In the genomic region with DNA sequence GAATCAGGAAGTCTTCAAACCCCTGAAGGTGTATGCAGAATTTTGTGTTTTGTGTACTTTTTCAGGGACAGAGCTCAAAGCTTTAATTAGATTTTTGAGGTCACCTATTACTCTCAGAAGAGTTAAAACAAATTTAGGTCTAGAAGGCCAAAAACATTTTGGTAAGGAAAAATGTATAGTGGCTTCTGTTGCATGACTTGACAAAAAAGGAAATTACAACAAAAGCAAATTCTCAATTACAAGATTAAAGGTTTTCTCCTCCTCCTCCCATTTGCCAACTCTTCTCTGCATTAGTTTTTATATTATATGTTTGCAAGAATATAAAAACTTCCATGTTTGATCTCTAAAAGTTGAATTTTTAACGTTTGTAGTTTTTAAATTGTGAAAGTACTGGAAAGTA, we compare ENCODE assay signal across 29 cellular contexts.
"Had no signal": no experiment of that assay in that cellular context is flagged by ENCODE, and none has a peak within 500 bp of the region (broad histone marks: within the 10 kb centered on the region; RNA-seq: fewer than 3 reads in every experiment).

No MANE protein-coding gene starts in this region.

- H3K27me3 ChIP-seq: ovary, spleen, suprapubic skin, testis, tibial artery, transverse colon, upper lobe of right lung, uterus had no signal

- H3K4me2 ChIP-seq: smooth muscle cell had no signal

- H3K36me3 ChIP-seq: ovary, uterus had no signal

- ATAC-seq: naive thymus-derived CD8-positive, alpha-beta T cell; natural killer cell treated with Interleukin-12 subunit alpha and Interleukin-12 subunit beta and Interleukin-15 and Interleukin-18, amount 100 ng/mL, for 72 hours; psoas muscle; right cardiac atrium; sciatic nerve; stimulated activated memory B cell treated with anti-CD40 and anti-IgM and Interleukin-4, amounts not matched to agents 10 μg/mL and 1 μg/mL and 100 μg/mL, for 72 hours; stimulated activated naive CD8-positive, alpha-beta T cell treated with anti-CD3 and anti-CD28 coated beads, Interleukin-15, amount 100 ng/mL, for 72 hours; stimulated activated naive CD8-positive, alpha-beta T cell treated with anti-CD3 and anti-CD28 coated beads, Interleukin-15, Interleukin-2, amounts not matched to agents 100 U/mL and 50 U/mL, for 24 hours; upper lobe of right lung had no signal

- H3K4me3 ChIP-seq: ovary, psoas muscle, skin epidermis, smooth muscle cell, spleen, suprapubic skin, testis, tibial artery, transverse colon, upper lobe of right lung, uterus had no signal

- H3K9ac ChIP-seq: parathyroid adenoma had no signal

- DNase-seq: naive thymus-derived CD8-positive, alpha-beta T cell; nephron progenitor cell; occipital lobe; ovary; posterior cingulate gyrus; psoas muscle; right cardiac atrium; spleen; stimulated activated CD4-positive, alpha-beta T cell treated with anti-CD3 and anti-CD28 coated beads, Interleukin-12 subunit alpha, Interleukin-12 subunit beta, amount 100 ng/mL, for 4 hours; stimulated activated CD4-positive, alpha-beta T cell treated with anti-CD3 and anti-CD28 coated beads, Interleukin-1b, Interleukin-23, amount 100 ng/mL, for 48 hours; stimulated activated CD4-positive, alpha-beta T cell treated with anti-CD3 and anti-CD28 coated beads, Interleukin-4, amount 100 ng/mL, for 1 hour; stimulated activated CD4-positive, alpha-beta T cell treated with anti-CD3 and anti-CD28 coated beads, Interleukin-4, amount 100 ng/mL, for 4 hours; stimulated activated CD8-positive, alpha-beta memory T cell treated with anti-CD3 and anti-CD28 coated beads, Interleukin-4, amount 100 ng/mL, for 48 hours; stimulated activated naive CD4-positive, alpha-beta T cell; stimulated activated naive CD8-positive, alpha-beta T cell treated with anti-CD3 and anti-CD28 coated beads, Interleukin-15, amount 100 ng/mL, for 72 hours; stimulated activated naive CD8-positive, alpha-beta T cell treated with anti-CD3 and anti-CD28 coated beads, Interleukin-15, Interleukin-2, amounts not matched to agents 100 U/mL and 50 U/mL, for 24 hours; substantia nigra; testis; tibial artery; transverse colon; upper lobe of right lung; uterus had no signal

- H3K4me1 ChIP-seq: testis had no signal

- H2AFZ ChIP-seq: parathyroid adenoma had no signal

- H3K9me3 ChIP-seq: ovary, psoas muscle, spleen, suprapubic skin, testis, tibial artery, transverse colon, upper lobe of right lung, uterus had no signal

- H3K27ac ChIP-seq: ovary, parathyroid adenoma, psoas muscle, skin epidermis, spleen, suprapubic skin, testis, tibial artery, transverse colon, upper lobe of right lung, uterus had no signal
